In the genomic region with DNA sequence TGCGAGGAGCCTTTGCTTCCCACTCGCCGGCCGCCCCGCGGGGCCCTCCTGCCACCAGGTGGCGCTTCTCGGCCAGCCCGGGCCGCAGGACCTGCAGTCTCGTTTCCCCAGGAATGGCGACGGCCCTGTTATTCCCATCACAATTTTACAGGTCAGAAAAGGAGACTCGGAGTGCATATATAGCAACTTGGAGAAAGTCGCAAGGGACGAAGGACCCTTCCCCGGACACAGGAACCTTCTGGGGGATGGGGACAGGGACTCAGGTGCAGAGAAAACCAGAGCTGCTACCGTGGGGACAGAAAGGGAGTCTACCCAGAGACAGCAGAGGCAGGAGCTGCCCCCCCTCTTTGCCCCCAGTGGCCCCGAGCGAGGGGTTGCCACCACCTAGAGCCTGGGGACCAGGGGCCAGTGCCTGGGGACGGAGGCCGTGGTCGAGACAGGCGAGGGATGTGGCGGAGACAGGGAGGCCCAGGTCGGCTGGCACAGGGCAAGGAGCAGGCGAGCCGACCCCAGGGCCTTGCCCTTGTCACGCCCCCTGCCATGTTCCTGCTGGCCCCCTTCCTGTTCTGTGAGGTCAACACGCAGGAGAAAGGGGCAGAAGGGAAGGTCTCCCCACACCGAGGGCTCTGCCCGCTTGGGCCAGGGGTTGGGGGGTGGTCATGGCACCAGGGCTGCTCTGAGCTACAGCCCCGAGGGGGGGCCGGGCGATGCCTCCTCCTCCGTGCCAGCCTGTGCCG, we compare ENCODE assay signal across 8 cellular contexts. TPM values are rescaled to one million over a fixed set of nuclear protein-coding genes. Genes with fewer than 3 reads are reported as not detected.
DNase-seq lines count a peak whose midpoint lies in the region; ATAC-seq and TF ChIP-seq lines count a peak whose summit lies in the region.

No MANE protein-coding gene starts in this region.

- CTCF ChIA-PET in activated naive CD4-positive, alpha-beta T cell treated with anti-CD3 and anti-CD28 coated beads, Interleukin-2, amount 10 ng/mL, durations not matched to agents 7 days and 5 days (lab: Charles Lee) = interaction anchor here (0.7 to 6.8 kb wide), 39 partner anchors 12 to 462 kb away, joined by 3 to 341 read pairs (median 4); partner anchors contain the start of gene SYT8

- H3K4me3 ChIP-seq in SJSA1 = no peak overlapping the region
- peak overlapping the region in 1 of 2 donors; percentile 51 for H3K4me3 ChIP-seq in gastroesophageal sphincter
- peak overlapping the region; percentile 85 for H3K4me3 ChIP-seq in neuron (ENCODE audit: low read length)
- H3K4me3 ChIP-seq in stomach = peak overlapping the region; percentile 21 to 53 (median 34)

- ATAC-seq in gastroesophageal sphincter (peak; percentile 56), GM21390 (IDR thresholded peaks at IDR 0.05; ENCODE audit: unreplicated experiment) (no peak)

- peaks cover 19% of the 10 kb centered on the region for H3K27me3 Mint-ChIP-seq in IgD-negative memory B cell
- H3K27me3 Mint-ChIP-seq in activated naive CD4-positive, alpha-beta T cell treated with anti-CD3 and anti-CD28 coated beads, Interleukin-2, amount 10 ng/mL, durations not matched to agents 7 days and 5 days = peaks cover 79% of the 10 kb centered on the region

- H3K27ac Mint-ChIP-seq in IgD-negative memory B cell = peak overlapping the region in 1 of 3 donors; percentile 92
- H3K27ac Mint-ChIP-seq in activated naive CD4-positive, alpha-beta T cell treated with anti-CD3 and anti-CD28 coated beads, Interleukin-2, amount 10 ng/mL, durations not matched to agents 7 days and 5 days = no peak overlapping the region

- intact Hi-C loops in stomach (cut with DNase I; ENCODE audit: low total_unique reads) = loop anchor here (2.0 kb wide), 1 partner anchor 139 kb away; no protein-coding TSS in a partner anchor

- H3K9me3 Mint-ChIP-seq in IgD-negative memory B cell = peaks cover 0 to 2% (median 0%) of the 10 kb centered on the region in 3 donors
- H3K9me3 Mint-ChIP-seq in activated naive CD4-positive, alpha-beta T cell treated with anti-CD3 and anti-CD28 coated beads, Interleukin-2, amount 10 ng/mL, durations not matched to agents 7 days and 5 days = no peaks in the 10 kb centered on the region

- peak in 3 of 4 experiments; percentile 89 to 96 (median 93) for TF ChIP-seq CTCF in gastroesophageal sphincter (IDR thresholded peaks at IDR 0.05)
- TF ChIP-seq CTCF in stomach (IDR thresholded peaks at IDR 0.05) = peak in 5 of 7 experiments; percentile 63 to 91 (median 90)

- H3K36me3 ChIP-seq in SJSA1 (no peaks in the 10 kb centered on the region), gastroesophageal sphincter (no peaks in the 10 kb centered on the region), neuron (ENCODE audit: insufficient read depth, low read length) (no peaks in the 10 kb centered on the region), stomach (no peaks in the 10 kb centered on the region)

- H3K27ac ChIP-seq in SJSA1 = no peak overlapping the region
- peak overlapping the region in 3 of 4 donors; percentile 29 to 67 (median 66) for H3K27ac ChIP-seq in gastroesophageal sphincter
- peak overlapping the region in 3 of 5 donors; percentile 30 to 66 (median 65) for H3K27ac ChIP-seq in stomach

- peaks cover 0 to 4% (median 2%) of the 10 kb centered on the region in 3 donors for H3K4me1 Mint-ChIP-seq in IgD-negative memory B cell
- peaks cover 2% of the 10 kb centered on the region for H3K4me1 Mint-ChIP-seq in activated naive CD4-positive, alpha-beta T cell treated with anti-CD3 and anti-CD28 coated beads, Interleukin-2, amount 10 ng/mL, durations not matched to agents 7 days and 5 days

- H2AFZ ChIP-seq in neuron (ENCODE audit: low read depth, low read length) = peak overlapping the region; percentile 95

- H3K27me3 ChIP-seq in SJSA1 (replicated peaks) (no peaks in the 10 kb centered on the region; the same call in 1 of the 2 replicates), gastroesophageal sphincter (peaks cover 36% of the 10 kb centered on the region), neuron (ENCODE audit: insufficient read depth, low read length) (peaks cover 27% of the 10 kb centered on the region), stomach (peaks cover 0 to 41% (median 5%) of the 10 kb centered on the region in 3 donors)

- H3K4me1 ChIP-seq in SJSA1 (replicated peaks) (peaks cover 9% of the 10 kb centered on the region), gastroesophageal sphincter (peaks cover 0 to 15% (median 14%) of the 10 kb centered on the region in 3 donors), neuron (ENCODE audit: insufficient read depth, low read length) (peaks cover 6% of the 10 kb centered on the region), stomach (peaks cover 13 to 18% (median 15%) of the 10 kb centered on the region in 4 donors)

- H3K9me3 ChIP-seq in SJSA1 (replicated peaks) (no peaks in the 10 kb centered on the region), gastroesophageal sphincter (no peaks in the 10 kb centered on the region), neuron (ENCODE audit: low read length) (no peaks in the 10 kb centered on the region), stomach (no peaks in the 10 kb centered on the region)

- TF ChIP-seq EP300 in gastroesophageal sphincter (IDR thresholded peaks at IDR 0.05) (no peak), stomach (IDR thresholded peaks at IDR 0.05) (no peak)

- TF ChIP-seq POLR2A in gastroesophageal sphincter (IDR thresholded peaks at IDR 0.05) (no peak), stomach (IDR thresholded peaks at IDR 0.05) (no peak)

- no peaks in the 10 kb centered on the region for H3K36me3 Mint-ChIP-seq in IgD-negative memory B cell
- H3K36me3 Mint-ChIP-seq in activated naive CD4-positive, alpha-beta T cell treated with anti-CD3 and anti-CD28 coated beads, Interleukin-2, amount 10 ng/mL, durations not matched to agents 7 days and 5 days = no peaks in the 10 kb centered on the region

- peak overlapping the region in 3 of 4 donors; percentile 22 to 92 (median 41) for H3K4me3 Mint-ChIP-seq in IgD-negative memory B cell
- H3K4me3 Mint-ChIP-seq in activated naive CD4-positive, alpha-beta T cell treated with anti-CD3 and anti-CD28 coated beads, Interleukin-2, amount 10 ng/mL, durations not matched to agents 7 days and 5 days = no peak overlapping the region

- peak; percentile 50 for DNase-seq in DMS153 treated with DMSO at 0.1 percent for 48 hours (lab: John Stamatoyannopoulos, UW; ENCODE audit: unreplicated experiment)
- peak; percentile 40 to 57 for DNase-seq in SJSA1 (ENCODE audit: low read depth in 1 of 2, low spot score in 2 of 2)
- DNase-seq in activated naive CD4-positive, alpha-beta T cell treated with anti-CD3 and anti-CD28 coated beads, Interleukin-2, amount 10 ng/mL, durations not matched to agents 7 days and 5 days = peak; percentile 74
- DNase-seq in stomach = peak; percentile 84

- whole genome bisulfite sequencing in gastroesophageal sphincter (ENCODE audit: low coverage in 1 of 2), 2 donors = 7% methylated on average over 7 of the region's 37 CpGs; no CpG with 5 or more reads in 1 of the 2 donors
- 14 to 22% (median 15%) methylated on average over 26 to 37 of the region's 37 CpGs for WGBS in stomach, 5 donors

RNA-seq across cellular contexts. Expression of gene KRTAP5-6, which starts 3.5 kb away (rescaled TPM):
- polyA plus RNA-seq in IgD-negative memory B cell = not detected
- total RNA-seq in SJSA1 (2014; rRNA removed; shearing (Covaris generic)) = not detected in 2 replicates
- not detected for total RNA-seq in gastroesophageal sphincter
- not detected for total RNA-seq in stomach
- polyA plus RNA-seq in stomach = not detected

RNA-seq across cellular contexts. Expression of gene IFITM10, which starts 56.9 kb away (rescaled TPM):
- polyA plus RNA-seq in IgD-negative memory B cell = 0.06 TPM
- 0.05 TPM in 1 of 2 replicates, not detected in the other for total RNA-seq in SJSA1 (2014; rRNA removed; shearing (Covaris generic))
- under 1 TPM in 3 of 4 donors, not detected in 1; 0.13 to 0.85 (median 0.31) TPM for total RNA-seq in gastroesophageal sphincter
- total RNA-seq in stomach = under 1 TPM in 1 of 5 donors, not detected in 4; 0.72 TPM
- 1 to 10 TPM in 1 of 3 donors, under 1 TPM in 2; 0.19 to 1.1 (median 0.95) TPM for polyA plus RNA-seq in stomach
